In genomic region chr3:141336672-141337522, GRCh38 we compare ENCODE assay signal across 8 cellular contexts. TPM values are rescaled to one million over a fixed set of nuclear protein-coding genes. Genes with fewer than 3 reads are reported as not detected.
DNase-seq lines count a peak whose midpoint lies in the region; ATAC-seq and TF ChIP-seq lines count a peak whose summit lies in the region.

No MANE protein-coding gene starts in this region.

- H3K27ac ChIP-seq in foreskin keratinocyte (peak overlapping the region; percentile 26), right atrium auricular region (no peak overlapping the region)

- peak; percentile 59 to 87 for DNase-seq in NOMO-1 (lab: John Stamatoyannopoulos, UW; ENCODE audit: unreplicated experiment in 2 of 2)
- DNase-seq in foreskin keratinocyte, result peak; percentile 86 to 93
- DNase-seq in posterior cingulate gyrus, result no peak
- DNase-seq in right atrium auricular region (ENCODE audit: low spot score), result no peak
- no peak for DNase-seq in activated naive CD4-positive, alpha-beta T cell treated with Interleukin-2 at 50 U/mL for 16 hours
- no peak for DNase-seq in activated naive CD4-positive, alpha-beta T cell treated with anti-CD3 and anti-CD28 coated beads, Interleukin-2, amount 10 ng/mL, durations not matched to agents 7 days and 5 days

- H3K9me3 ChIP-seq in right atrium auricular region, result no peaks in the 10 kb centered on the region

- H3K27me3 ChIP-seq in foreskin keratinocyte (no peaks in the 10 kb centered on the region), right atrium auricular region (no peaks in the 10 kb centered on the region)

- H3K36me3 Mint-ChIP-seq in activated naive CD4-positive, alpha-beta T cell treated with anti-CD3 and anti-CD28 coated beads, Interleukin-2, amount 10 ng/mL, durations not matched to agents 7 days and 5 days, result no peaks in the 10 kb centered on the region

- H3K4me3 ChIP-seq in right atrium auricular region, result no peak overlapping the region

- H3K9me3 Mint-ChIP-seq in activated naive CD4-positive, alpha-beta T cell treated with anti-CD3 and anti-CD28 coated beads, Interleukin-2, amount 10 ng/mL, durations not matched to agents 7 days and 5 days, result no peaks in the 10 kb centered on the region

- CTCF ChIA-PET in activated naive CD4-positive, alpha-beta T cell treated with anti-CD3 and anti-CD28 coated beads, Interleukin-2, amount 10 ng/mL, durations not matched to agents 7 days and 5 days (lab: Charles Lee), result interaction anchor here (0.6 kb wide), 1 partner anchor 161 kb away, joined by 3 read pairs; no protein-coding TSS in a partner anchor

- H3K27me3 Mint-ChIP-seq in activated naive CD4-positive, alpha-beta T cell treated with anti-CD3 and anti-CD28 coated beads, Interleukin-2, amount 10 ng/mL, durations not matched to agents 7 days and 5 days, result peaks cover 13% of the 10 kb centered on the region

- no peaks in the 10 kb centered on the region for H3K36me3 ChIP-seq in right atrium auricular region

- H3K4me1 ChIP-seq in foreskin keratinocyte (peaks cover 8% of the 10 kb centered on the region), right atrium auricular region (peaks cover 0 to 6% of the 10 kb centered on the region in 2 donors)

- ATAC-seq in GM18868 (IDR thresholded peaks at IDR 0.05; ENCODE audit: unreplicated experiment) (peak; percentile 91), HG02884 (IDR thresholded peaks at IDR 0.05; ENCODE audit: unreplicated experiment) (peak; percentile 83), foreskin keratinocyte (peak; percentile 86)

- no peak overlapping the region for H3K27ac Mint-ChIP-seq in activated naive CD4-positive, alpha-beta T cell treated with anti-CD3 and anti-CD28 coated beads, Interleukin-2, amount 10 ng/mL, durations not matched to agents 7 days and 5 days

- no peak overlapping the region for H3K4me3 Mint-ChIP-seq in activated naive CD4-positive, alpha-beta T cell treated with anti-CD3 and anti-CD28 coated beads, Interleukin-2, amount 10 ng/mL, durations not matched to agents 7 days and 5 days

- TF ChIP-seq CTCF in foreskin keratinocyte (conservative IDR thresholded peaks at IDR 0.05) (no peak), right atrium auricular region (IDR thresholded peaks at IDR 0.05) (no peak)

- no peaks in the 10 kb centered on the region for H3K4me1 Mint-ChIP-seq in activated naive CD4-positive, alpha-beta T cell treated with anti-CD3 and anti-CD28 coated beads, Interleukin-2, amount 10 ng/mL, durations not matched to agents 7 days and 5 days

- intact Hi-C loops in posterior cingulate gyrus (cut with DNase I), result no loop called here

RNA-seq across cellular contexts. Expression of gene ZBTB38, which starts 31.4 kb away (rescaled TPM):
- total RNA-seq in foreskin keratinocyte, result 58.0 and 59.5 TPM in 2 replicates
- 5.0 and 5.8 TPM in 2 replicates for polyA plus RNA-seq in foreskin keratinocyte
- total RNA-seq in right atrium auricular region, result 100 to 1,000 TPM; 120 to 127 TPM

Comparison
In these comparisons a context has a peak if more than half of its experiments do, and no peak if none do; other contexts are left out.
1. DNase-seq: peak in NOMO-1 (2 of 2) and foreskin keratinocyte (2 of 2); none in posterior cingulate gyrus (0 of 10), right atrium auricular region (single experiment), activated naive CD4-positive, alpha-beta T cell treated with Interleukin-2 at 50 U/mL for 16 hours (single experiment) and activated naive CD4-positive, alpha-beta T cell treated with anti-CD3 and anti-CD28 coated beads, Interleukin-2, amount 10 ng/mL, durations not matched to agents 7 days and 5 days (single experiment).
2. Peak in every context shown above with its lines, with median percentiles within 50 percentile points of each other: ATAC-seq.